In genomic region chr7:6238309-6238925, GRCh38 we compare ENCODE assay signal across 1 cellular context.
TF ChIP-seq lines count a peak whose summit lies in the region.

No MANE protein-coding gene starts in this region.

TF ChIP-seq in HepG2, 621 proteins besides CTCF, POLR2A, EP300 and RAD21 (continued from another document and continues in another):
- no peak for TF ChIP-seq CENPBD1 (CRISPR knock-in tag; IDR thresholded peaks at IDR 0.05; ENCODE audit: borderline replicate concordance, low read depth)
- no peak for TF ChIP-seq FOXK2 (IDR thresholded peaks at IDR 0.05)
- TF ChIP-seq HOXA7 (CRISPR knock-in tag; IDR thresholded peaks at IDR 0.05) = no peak
- TF ChIP-seq ZNF354B (CRISPR knock-in tag; IDR thresholded peaks at IDR 0.05) = no peak
- no peak for TF ChIP-seq PLRG1 (conservative IDR thresholded peaks at IDR 0.05)
- TF ChIP-seq TEAD3 (CRISPR knock-in tag; optimal IDR thresholded peaks at IDR 0.05; ENCODE audit: borderline replicate concordance) = no peak
- TF ChIP-seq LBX2 (CRISPR knock-in tag; IDR thresholded peaks at IDR 0.05; ENCODE audit: borderline replicate concordance) = no peak
- TF ChIP-seq PLSCR1 (CRISPR knock-in tag; IDR thresholded peaks at IDR 0.05; ENCODE audit: borderline replicate concordance) = no peak
- no peak for TF ChIP-seq JDP2 (CRISPR knock-in tag; IDR thresholded peaks at IDR 0.05; ENCODE audit: borderline replicate concordance)
- no peak for TF ChIP-seq RBM22 (optimal IDR thresholded peaks at IDR 0.05; ENCODE audit: low read length)
- no peak for TF ChIP-seq TRAFD1 (CRISPR knock-in tag; IDR thresholded peaks at IDR 0.05; ENCODE audit: borderline replicate concordance)
- TF ChIP-seq ZUFSP (CRISPR knock-in tag; IDR thresholded peaks at IDR 0.05; ENCODE audit: borderline replicate concordance) = no peak
- no peak for TF ChIP-seq ZNF543 (CRISPR knock-in tag; IDR thresholded peaks at IDR 0.05)
- no peak for TF ChIP-seq XRCC5 (optimal IDR thresholded peaks at IDR 0.05; ENCODE audit: low read length)
- no peak for TF ChIP-seq RARG (CRISPR knock-in tag; IDR thresholded peaks at IDR 0.05; ENCODE audit: low read depth)
- no peak for TF ChIP-seq STAG1 (CRISPR knock-in tag; IDR thresholded peaks at IDR 0.05)
- no peak for TF ChIP-seq ZFP82 (CRISPR knock-in tag; IDR thresholded peaks at IDR 0.05; ENCODE audit: borderline replicate concordance)
- no peak for TF ChIP-seq ZNF512 (CRISPR knock-in tag; IDR thresholded peaks at IDR 0.05)
- no peak for TF ChIP-seq ZBTB21 (CRISPR knock-in tag; IDR thresholded peaks at IDR 0.05)
- no peak for TF ChIP-seq ZNF138 (CRISPR knock-in tag; IDR thresholded peaks at IDR 0.05; ENCODE audit: low read depth)
- TF ChIP-seq POLR2G (IDR thresholded peaks at IDR 0.05; ENCODE audit: low read depth, low read length) = no peak
- TF ChIP-seq ZNF878 (CRISPR knock-in tag; IDR thresholded peaks at IDR 0.05) = no peak; the same call in 1 of the 2 replicates
- no peak for TF ChIP-seq TRIM24 (CRISPR knock-in tag; IDR thresholded peaks at IDR 0.05)
- peak; percentile 65 for TF ChIP-seq SKI (IDR thresholded peaks at IDR 0.05; ENCODE audit: partially characterized antibody)
- no peak for TF ChIP-seq RXRA (CRISPR knock-in tag; IDR thresholded peaks at IDR 0.05)
- TF ChIP-seq ZFYVE20 (CRISPR knock-in tag; IDR thresholded peaks at IDR 0.05; ENCODE audit: borderline replicate concordance, low read depth) = no peak
- peak; percentile 87 for TF ChIP-seq SMAD3 (CRISPR knock-in tag; IDR thresholded peaks at IDR 0.05)
- peak; percentile 100 for TF ChIP-seq FOXA1 (IDR thresholded peaks at IDR 0.05)
- TF ChIP-seq FOXA1 (CRISPR knock-in tag; IDR thresholded peaks at IDR 0.05) = peak; percentile 99
- no peak for TF ChIP-seq ZNF143 (CRISPR knock-in tag; IDR thresholded peaks at IDR 0.05)
- peak; percentile 35; the same call in 1 of the 2 replicates for TF ChIP-seq NFKBIZ (CRISPR knock-in tag; IDR thresholded peaks at IDR 0.05)
- 0 out of 2 replicates have a peak, but pooled peaks have one; percentile 55 for TF ChIP-seq STAT5B (CRISPR knock-in tag; IDR thresholded peaks at IDR 0.05)
- TF ChIP-seq IKZF1 (IDR thresholded peaks at IDR 0.05) = no peak
- TF ChIP-seq SYNCRIP (IDR thresholded peaks at IDR 0.05; ENCODE audit: insufficient read depth, low read depth, low read length) = no peak
- TF ChIP-seq TBX3 (IDR thresholded peaks at IDR 0.05; ENCODE audit: borderline replicate concordance) = peak; percentile 100
- TF ChIP-seq ZNF30 (CRISPR knock-in tag; IDR thresholded peaks at IDR 0.05) = no peak
- no peak for TF ChIP-seq ZNF207 (IDR thresholded peaks at IDR 0.05; ENCODE audit: borderline replicate concordance)
- TF ChIP-seq SALL2 (CRISPR knock-in tag; IDR thresholded peaks at IDR 0.05) = no peak
- no peak for TF ChIP-seq DDIT3 (CRISPR knock-in tag; IDR thresholded peaks at IDR 0.05)
- 0 out of 2 replicates have a peak, but pooled peaks have one; percentile 28 for TF ChIP-seq GFI1 (CRISPR knock-in tag; IDR thresholded peaks at IDR 0.05; ENCODE audit: borderline replicate concordance)
- TF ChIP-seq PAWR (CRISPR knock-in tag; IDR thresholded peaks at IDR 0.05; ENCODE audit: borderline replicate concordance) = no peak
- TF ChIP-seq ZSCAN9 (CRISPR knock-in tag; IDR thresholded peaks at IDR 0.05; ENCODE audit: borderline replicate concordance) = peak; percentile 32; the same call in 1 of the 2 replicates
- TF ChIP-seq ADNP (CRISPR knock-in tag; IDR thresholded peaks at IDR 0.05) = no peak
- TF ChIP-seq ZNF329 (CRISPR knock-in tag; IDR thresholded peaks at IDR 0.05; ENCODE audit: low read depth) = no peak
- no peak for TF ChIP-seq XBP1 (CRISPR knock-in tag; IDR thresholded peaks at IDR 0.05)
- TF ChIP-seq ZKSCAN8 (CRISPR knock-in tag; IDR thresholded peaks at IDR 0.05; ENCODE audit: borderline replicate concordance) = no peak
- TF ChIP-seq ZHX1 (CRISPR knock-in tag; IDR thresholded peaks at IDR 0.05; ENCODE audit: low read depth) = no peak
- TF ChIP-seq NCOR1 (IDR thresholded peaks at IDR 0.05; ENCODE audit: borderline replicate concordance, low read length) = no peak
- no peak for TF ChIP-seq NFE2 (CRISPR knock-in tag; IDR thresholded peaks at IDR 0.05)
- TF ChIP-seq ZNF557 (CRISPR knock-in tag; IDR thresholded peaks at IDR 0.05) = no peak
- no peak for TF ChIP-seq ZNF225 (CRISPR knock-in tag; IDR thresholded peaks at IDR 0.05)
- TF ChIP-seq ZNF326 (CRISPR knock-in tag; IDR thresholded peaks at IDR 0.05; ENCODE audit: borderline replicate concordance) = no peak
- no peak for TF ChIP-seq ZNF883 (CRISPR knock-in tag; IDR thresholded peaks at IDR 0.05; ENCODE audit: not compliant biosample characterization)
- no peak for TF ChIP-seq ZNF337 (CRISPR knock-in tag; IDR thresholded peaks at IDR 0.05; ENCODE audit: borderline replicate concordance, low read depth)
- no peak for TF ChIP-seq ZNF558 (CRISPR knock-in tag; IDR thresholded peaks at IDR 0.05; ENCODE audit: borderline replicate concordance)
- no peak for TF ChIP-seq ZNF280B (CRISPR knock-in tag; IDR thresholded peaks at IDR 0.05; ENCODE audit: borderline replicate concordance)
- TF ChIP-seq ZNF703 (CRISPR knock-in tag; IDR thresholded peaks at IDR 0.05; ENCODE audit: borderline replicate concordance) = no peak
- TF ChIP-seq ZBTB44 (CRISPR knock-in tag; IDR thresholded peaks at IDR 0.05) = no peak
- no peak for TF ChIP-seq PHF8 (CRISPR knock-in tag; IDR thresholded peaks at IDR 0.05)
- no peak for TF ChIP-seq ZFX (CRISPR knock-in tag; IDR thresholded peaks at IDR 0.05; ENCODE audit: low read depth)
- TF ChIP-seq CEBPB (IDR thresholded peaks at IDR 0.05; ENCODE audit: borderline replicate concordance, low read depth, low read length) = peak; percentile 64; the same call in 1 of the 2 replicates
- no peak for TF ChIP-seq EZH2 (conservative IDR thresholded peaks at IDR 0.05; ENCODE audit: low read depth, low read length)
- no peak for TF ChIP-seq CHCHD3 (CRISPR knock-in tag; IDR thresholded peaks at IDR 0.05)
